32 cellular contexts compared by ENCODE assay signal in the genomic region with DNA sequence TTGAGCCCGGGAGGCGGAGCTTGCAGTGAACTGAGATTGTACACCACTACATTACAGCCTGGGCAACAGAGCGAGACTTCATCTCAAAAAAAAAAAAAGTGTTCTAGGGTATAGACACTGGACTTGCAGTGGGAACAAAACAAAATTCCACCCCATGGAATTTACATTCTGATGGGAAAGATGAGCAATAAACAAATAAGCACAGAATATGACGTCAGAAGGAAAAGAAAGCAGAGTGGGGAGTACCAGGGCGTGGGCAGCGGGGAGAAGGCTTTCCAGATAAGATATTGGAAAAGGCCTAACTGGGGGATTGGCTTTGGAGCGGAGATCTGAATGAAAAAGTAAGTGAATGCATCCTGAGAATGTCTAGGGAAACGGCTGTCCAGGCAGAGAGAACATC. TPM values are rescaled to one million over a fixed set of nuclear protein-coding genes. Genes with fewer than 3 reads are reported as not detected.
"Had no signal": no experiment of that assay in that cellular context is flagged by ENCODE, and none has a peak within 500 bp of the region (broad histone marks: within the 10 kb centered on the region; RNA-seq: fewer than 3 reads in every experiment).

No MANE protein-coding gene starts in this region.

- H3K27ac ChIP-seq: ascending aorta, brain microvascular endothelial cell, colonic mucosa, epithelial cell of prostate, esophagus squamous epithelium, gastroesophageal sphincter, heart right ventricle, WERI-Rb-1 had no signal

- ATAC-seq: activated CD4-positive, CD25-positive, alpha-beta regulatory T cell treated with anti-CD3 and anti-CD28 coated beads, Interleukin-2, amount 50 U/mL, for 24 hours; activated naive CD4-positive, alpha-beta T cell treated with anti-CD3 and anti-CD28 coated beads, Interleukin-2, amount 50 U/mL, for 72 hours; activated T-cell treated with anti-CD3 and anti-CD28 coated beads, Interleukin-2, amount 50 U/mL, for 72 hours; gastroesophageal sphincter; heart right ventricle; T-helper 17 cell had no signal

- DNase-seq: activated B cell treated with CpG ODN at 0.5 μM for 24 hours; activated CD4-positive, alpha-beta T cell treated with anti-CD3 and anti-CD28 coated beads for 48 hours; activated CD4-positive, alpha-beta T cell treated with anti-CD3 and anti-CD28 coated beads, Interleukin-2, amount 50 U/mL, for 1 hour; activated CD4-positive, alpha-beta T cell treated with anti-CD3 and anti-CD28 coated beads, Interleukin-2, amount 50 U/mL, for 48 hours; activated CD8-positive, alpha-beta memory T cell treated with anti-CD3 and anti-CD28 coated beads, Interleukin-2, amount 50 U/mL, for 48 hours; activated gamma-delta T cell; activated naive CD4-positive, alpha-beta T cell; activated naive CD4-positive, alpha-beta T cell treated with anti-CD3 and anti-CD28 coated beads, Interleukin-2, amount 10 ng/mL, durations not matched to agents 7 days and 5 days; activated T-cell treated with anti-CD3 and anti-CD28 coated beads for 4 hours; activated T-cell treated with anti-CD3 and anti-CD28 coated beads, Interleukin-2, amount 50 U/mL, for 24 hours; activated T-cell treated with anti-CD3 and anti-CD28 coated beads, Interleukin-2, amount 50 U/mL, for 72 hours; brain microvascular endothelial cell; caudate nucleus; colonic mucosa; effector CD8-positive, alpha-beta T cell; esophagus squamous epithelium; foreskin melanocyte; heart right ventricle; T-helper 1 cell; T-helper 17 cell; T1000; WERI-Rb-1 had no signal

- FAIRE-seq: endometrium, endothelial cell of umbilical vein had no signal

- H3K27me3 ChIP-seq: ascending aorta, colonic mucosa had no signal

- H3K36me3 ChIP-seq: ascending aorta, brain microvascular endothelial cell, colonic mucosa, esophagus squamous epithelium, gastroesophageal sphincter, heart right ventricle, WERI-Rb-1 had no signal

- H3K9me3 ChIP-seq: ascending aorta, colonic mucosa, esophagus squamous epithelium, gastroesophageal sphincter, heart right ventricle had no signal

- H3K4me3 ChIP-seq: ascending aorta, colonic mucosa, esophagus squamous epithelium, gastroesophageal sphincter, heart right ventricle had no signal

- H3K4me1 ChIP-seq: ascending aorta, colonic mucosa, gastroesophageal sphincter, heart right ventricle had no signal

RNA-seq across cellular contexts. Expression of a gene that starts 17.6 kb away (rescaled TPM):
- total RNA-seq: activated B cell treated with CpG ODN at 0.5 μM for 24 hours, ascending aorta, dermis microvascular lymphatic vessel endothelial cell, endothelial cell of umbilical vein, fibroblast of lung, fibroblast of villous mesenchyme, gastroesophageal sphincter, T-helper 17 cell had no signal
- polyA plus RNA-seq: endothelial cell of umbilical vein, fibroblast of lung had no signal
